ENCODE assay signal across 16 cellular contexts in the genomic region with DNA sequence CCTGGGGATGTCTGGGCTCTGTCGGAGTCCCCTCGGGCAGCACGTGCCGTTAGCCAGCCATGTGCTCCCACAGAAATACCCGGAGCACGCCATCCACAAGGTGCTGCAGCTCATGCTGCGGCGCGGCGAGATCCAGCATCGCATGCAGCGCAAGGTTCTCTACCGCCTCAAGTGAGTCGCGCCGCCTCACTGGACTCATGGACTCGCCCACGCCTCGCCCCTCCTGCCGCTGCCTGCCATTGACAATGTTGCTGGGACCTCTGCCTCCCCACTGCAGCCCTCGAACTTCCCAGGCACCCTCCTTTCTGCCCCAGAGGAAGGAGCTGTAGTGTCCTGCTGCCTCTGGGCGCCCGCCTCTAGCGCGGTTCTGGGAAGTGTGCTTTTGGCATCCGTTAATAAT. TPM values are rescaled to one million over a fixed set of nuclear protein-coding genes. Genes with fewer than 3 reads are reported as not detected.
DNase-seq lines count a peak whose midpoint lies in the region; ATAC-seq and TF ChIP-seq lines count a peak whose summit lies in the region.
"Had no signal": no experiment of that assay in that cellular context is flagged by ENCODE, and none has a peak within 500 bp of the region (broad histone marks: within the 10 kb centered on the region; RNA-seq: fewer than 3 reads in every experiment).

No MANE protein-coding gene starts in this region.

- no peak overlapping the region for H2AK5ac ChIP-seq in IMR-90 (ENCODE audit: low read depth, low read length)

- no TSS peak for BruUV-seq in IMR-90 (replicated peaks; lab: Mats Ljungman, UMichigan)

- H3K36me3 Mint-ChIP-seq in CD14-positive monocyte: peaks cover 68 to 85% of the 10 kb centered on the region in 2 donors
- peaks cover 30% of the 10 kb centered on the region for H3K36me3 Mint-ChIP-seq in central memory CD8-positive, alpha-beta T cell (ENCODE audit: insufficient read depth)

- H2BK5ac ChIP-seq in IMR-90 (ENCODE audit: low read depth, low read length, poor library complexity, severe bottlenecking): no peak overlapping the region

- peak overlapping the region; percentile 9 for H2AK9ac ChIP-seq in IMR-90 (replicated peaks; ENCODE audit: low read depth, low read length, poor library complexity)

- intact Hi-C loops in CD14-positive monocyte (cut with micrococcal nuclease): no loop called here
- intact Hi-C loops in IMR-90 (cut with micrococcal nuclease): no loop called here
- intact Hi-C loops in ovary (cut with DNase I): loop anchor here in 3 of 4 donors (5.0 to 10.0 kb wide), 2 partner anchors 69 to 158 kb away; no protein-coding TSS in a partner anchor
- intact Hi-C loops in vagina (cut with DNase I): no loop called here

- H2BK20ac ChIP-seq in IMR-90 (ENCODE audit: low read depth, low read length): no peak overlapping the region

- ATAC-seq in IMR-90 (ENCODE audit: low read depth) (no peak), GM21786 (IDR thresholded peaks at IDR 0.05; ENCODE audit: unreplicated experiment) (no peak), HG03108 (IDR thresholded peaks at IDR 0.05; ENCODE audit: unreplicated experiment) (no peak)
- ATAC-seq in central memory CD8-positive, alpha-beta T cell (replicated peaks; ENCODE audit: extremely low read depth, poor library complexity, severe bottlenecking): no peak

- no peak overlapping the region for H4K8ac ChIP-seq in IMR-90 (ENCODE audit: low read depth in 2 of 2, low read length in 2 of 2)

- 97% methylated on average over 13 of the region's 26 CpGs; no CpG with 5 or more reads in 1 of the 2 experiments for WGBS in IMR-90 (ENCODE audit: extremely low coverage in 2 of 2, insufficient read length in 1 of 2), 2 experiments
- 90 to 94% (median 93%) methylated on average over 26 of the region's 26 CpGs for WGBS in ovary, 3 donors

- TF ChIP-seq EP300 in ovary (IDR thresholded peaks at IDR 0.05): no peak

- peaks cover 0 to 14% of the 10 kb centered on the region in 2 experiments; a peak in 2 of 4 replicates for H3K79me1 ChIP-seq in IMR-90 (ENCODE audit: low read depth in 1 of 2, low read length in 2 of 2)

- in situ Hi-C loops in IMR-90 (cut with MboI; ENCODE audit: low sequenced_read_pairs): no loop called here

- no peak overlapping the region for H3K4me2 ChIP-seq in IMR-90 (ENCODE audit: low read depth, low read length)

- H3K4me1 Mint-ChIP-seq in CD14-positive monocyte: peaks cover 2% of the 10 kb centered on the region
- H3K4me1 Mint-ChIP-seq in central memory CD8-positive, alpha-beta T cell: no peaks in the 10 kb centered on the region

- H3K27me3 Mint-ChIP-seq in CD14-positive monocyte (ENCODE audit: low read depth in 3 of 3): peaks cover 0 to 3% (median 0%) of the 10 kb centered on the region in 3 donors
- no peaks in the 10 kb centered on the region for H3K27me3 Mint-ChIP-seq in central memory CD8-positive, alpha-beta T cell
- H3K27me3 Mint-ChIP-seq: B cell; CD4-positive, alpha-beta memory T cell had no signal

- H2AFZ ChIP-seq in IMR-90 (replicated peaks; ENCODE audit: low read length, poor library complexity): no peak overlapping the region

- H3K9ac ChIP-seq in IMR-90 (ENCODE audit: low read depth, low read length): no peak overlapping the region

- H4K20me1 ChIP-seq in IMR-90 (ENCODE audit: insufficient read depth, low read length): peaks cover 4% of the 10 kb centered on the region; the same call in 1 of the 2 replicates

- H2BK120ac ChIP-seq in IMR-90 (ENCODE audit: low read depth, low read length): no peak overlapping the region

- H3K9me1 ChIP-seq in IMR-90 (ENCODE audit: insufficient read depth, low read length): no peaks in the 10 kb centered on the region; the same call in 1 of the 2 replicates

- no peak for TF ChIP-seq RAD21 in IMR-90 (IDR thresholded peaks at IDR 0.05; ENCODE audit: low read length)

- H3K27me3 ChIP-seq in IMR-90 (ENCODE audit: control insufficient read depth, insufficient read depth, low read length) (no peaks in the 10 kb centered on the region), ovary (no peaks in the 10 kb centered on the region), vagina (no peaks in the 10 kb centered on the region)

- POLR2A ChIA-PET in IMR-90 (lab: Charles Lee; ENCODE audit: unreplicated experiment): no interaction called here

- dilution Hi-C loops in IMR-90 (cut with HindIII; ENCODE audit: low sequenced_read_pairs, unreplicated experiment): no loop called here

- H3K4ac ChIP-seq in IMR-90 (ENCODE audit: low read depth, low read length): no peak overlapping the region

- H4K91ac ChIP-seq in IMR-90 (ENCODE audit: insufficient read depth, low read depth, low read length): no peak overlapping the region

- H3K27ac ChIP-seq in IMR-90 (ENCODE audit: insufficient read depth, low read length): no peak overlapping the region
- peak overlapping the region; percentile 13 to 74 for H3K27ac ChIP-seq in ovary
- no peak overlapping the region for H3K27ac ChIP-seq in vagina
- H3K27ac ChIP-seq: HL-60 had no signal

- H3K14ac ChIP-seq in IMR-90 (replicated peaks; ENCODE audit: low read depth, low read length): no peak overlapping the region

- no peak overlapping the region for H3K56ac ChIP-seq in IMR-90 (ENCODE audit: extremely low read depth, insufficient read depth, low read length)

- H3K36me3 ChIP-seq in IMR-90 (ENCODE audit: control insufficient read depth, insufficient read depth, low read length): peaks cover 17% of the 10 kb centered on the region
- no peaks in the 10 kb centered on the region for H3K36me3 ChIP-seq in ovary
- peaks cover 0 to 42% of the 10 kb centered on the region in 2 donors for H3K36me3 ChIP-seq in vagina

- H3K4me1 ChIP-seq in IMR-90 (ENCODE audit: control insufficient read depth, insufficient read depth, low read length): peaks cover 16% of the 10 kb centered on the region
- no peaks in the 10 kb centered on the region for H3K4me1 ChIP-seq in ovary (ENCODE audit: insufficient read depth)
- H3K4me1 ChIP-seq in vagina: no peaks in the 10 kb centered on the region

- H3K4me3 ChIP-seq in IMR-90 (ENCODE audit: insufficient read depth, low read depth, low read length): no peak overlapping the region
- no peak overlapping the region for H3K4me3 ChIP-seq in ovary
- no peak overlapping the region for H3K4me3 ChIP-seq in vagina

- H3K4me3 Mint-ChIP-seq in CD14-positive monocyte: no peak overlapping the region
- H3K4me3 Mint-ChIP-seq in central memory CD8-positive, alpha-beta T cell: no peak overlapping the region
- H3K4me3 Mint-ChIP-seq: B cell; CD4-positive, alpha-beta memory T cell; H9 had no signal

- CTCF ChIA-PET in IMR-90 (lab: Yijun Ruan, JAX): interaction anchor here (0.6 kb wide), 1 partner anchor 79 kb away, joined by 3 read pairs; no protein-coding TSS in a partner anchor

- H2BK15ac ChIP-seq in IMR-90 (ENCODE audit: low read depth, low read length): no peak overlapping the region

- no peak for TF ChIP-seq POLR2A in IMR-90 (IDR thresholded peaks at IDR 0.05; ENCODE audit: low read depth, low read length)
- no peak for TF ChIP-seq POLR2A in ovary (IDR thresholded peaks at IDR 0.05)
- TF ChIP-seq POLR2A in vagina (IDR thresholded peaks at IDR 0.05): no peak

- H3K23ac ChIP-seq in IMR-90 (ENCODE audit: low read depth, low read length): no peak overlapping the region

- H3K27ac Mint-ChIP-seq in CD14-positive monocyte: peak overlapping the region in 4 of 7 donors; percentile 25 to 60 (median 53)
- peak overlapping the region; percentile 20 for H3K27ac Mint-ChIP-seq in central memory CD8-positive, alpha-beta T cell (ENCODE audit: low read depth)
- H3K27ac Mint-ChIP-seq: B cell had no signal

- DNase-seq in CD14-positive monocyte (ENCODE audit: low spot score) (no peak), IMR-90 (no peak), ovary (no peak), vagina (ENCODE audit: extremely low spot score in 2 of 2) (no peak), DMS153 treated with DMSO at 0.1 percent for 48 hours (lab: John Stamatoyannopoulos, UW; ENCODE audit: unreplicated experiment) (no peak)
- no peak for DNase-seq in central memory CD8-positive, alpha-beta T cell (ENCODE audit: low spot score in 2 of 2)
- DNase-seq: C1 segment of cervical spinal cord; CD4-positive, alpha-beta memory T cell; DMS79 treated with DMSO at 0.1 percent for 48 hours; EL; GOT3; H9 had no signal

- no peaks in the 10 kb centered on the region for H3K9me3 Mint-ChIP-seq in CD14-positive monocyte
- no peaks in the 10 kb centered on the region for H3K9me3 Mint-ChIP-seq in central memory CD8-positive, alpha-beta T cell
- H3K9me3 Mint-ChIP-seq: CD4-positive, alpha-beta memory T cell; H9 had no signal

- no peak for TF ChIP-seq CTCF in CD14-positive monocyte (IDR thresholded peaks at IDR 0.05)
- TF ChIP-seq CTCF in IMR-90 (conservative IDR thresholded peaks at IDR 0.05; ENCODE audit: low read depth, low read length): no peak
- no peak for TF ChIP-seq CTCF in ovary (IDR thresholded peaks at IDR 0.05)
- no peak for TF ChIP-seq CTCF in vagina (IDR thresholded peaks at IDR 0.05)

- H4K5ac ChIP-seq in IMR-90 (ENCODE audit: low read depth, low read length): no peak overlapping the region

- H3K9me3 ChIP-seq in IMR-90 (ENCODE audit: control insufficient read depth, insufficient read depth, low read length) (no peaks in the 10 kb centered on the region), ovary (no peaks in the 10 kb centered on the region), vagina (no peaks in the 10 kb centered on the region)

- H3K18ac ChIP-seq in IMR-90 (ENCODE audit: low read depth, low read length): no peak overlapping the region

TF ChIP-seq in IMR-90, 13 proteins besides CTCF, POLR2A, EP300 and RAD21 (continues in another document):
- no peak for TF ChIP-seq RCOR1 (IDR thresholded peaks at IDR 0.05; ENCODE audit: insufficient replicate concordance, low read length)
- TF ChIP-seq MAFK (IDR thresholded peaks at IDR 0.05; ENCODE audit: low read depth, low read length): no peak
- TF ChIP-seq FOS (IDR thresholded peaks at IDR 0.05; ENCODE audit: low read depth, low read length): no peak
- no peak for TF ChIP-seq CHD1 (IDR thresholded peaks at IDR 0.05; ENCODE audit: low read depth, low read length)
- no peak for TF ChIP-seq SMC3 (IDR thresholded peaks at IDR 0.05; ENCODE audit: low read depth, low read length)
- no peak for TF ChIP-seq MXI1 (IDR thresholded peaks at IDR 0.05; ENCODE audit: borderline replicate concordance, low read depth, low read length)

RNA-seq across cellular contexts. Expression of a gene that starts 24.1 kb away (rescaled TPM):
- polyA plus RNA-seq in CD14-positive monocyte (10 to 100 TPM; 23.4 to 25.5 TPM), IMR-90 (2012; rRNA removed) (43.0 and 44.3 TPM in 2 replicates), ovary (10 to 100 TPM in 1 of 2 donors, 1 to 10 TPM in 1; 6.6 to 42.5 TPM)
- total RNA-seq in IMR-90 (2012; rRNA removed) (53.6 and 58.6 TPM in 2 replicates), ovary (10 to 100 TPM; 20.8 to 42.0 (median 39.1) TPM), vagina (17.9 TPM)
- polyA plus RNA-seq in IMR-90 (2012; cell fraction: cytosol; rRNA removed): 24.6 and 31.4 TPM in 2 replicates
- 29.3 and 58.8 TPM in 2 replicates for polyA plus RNA-seq in IMR-90 (2012; cell fraction: nucleus; rRNA removed; ENCODE audit: low replicate concordance)

RNA-seq across cellular contexts. Expression of a gene that starts 43.2 kb away (rescaled TPM):
- polyA plus RNA-seq in CD14-positive monocyte (100 to 1,000 TPM; 180 to 233 TPM), IMR-90 (2012; rRNA removed) (49.9 and 50.5 TPM in 2 replicates), ovary (100 to 1,000 TPM in 1 of 2 donors, 10 to 100 TPM in 1; 71.4 to 243 TPM)
- total RNA-seq in IMR-90 (2012; rRNA removed) (16.4 and 23.1 TPM in 2 replicates), ovary (100 to 1,000 TPM in 1 of 7 donors, 10 to 100 TPM in 6; 45.0 to 101 (median 55.6) TPM), vagina (26.8 TPM)
- 82.4 and 91.3 TPM in 2 replicates for polyA plus RNA-seq in IMR-90 (2012; cell fraction: cytosol; rRNA removed)
- polyA plus RNA-seq in IMR-90 (2012; cell fraction: nucleus; rRNA removed; ENCODE audit: low replicate concordance): 45.0 and 48.2 TPM in 2 replicates

Comparison
In these comparisons a context has a peak if more than half of its experiments do, and no peak if none do; other contexts are left out.
1. H3K27ac ChIP-seq: peak in ovary (2 of 2); none in IMR-90 (single experiment) and vagina (single experiment).
2. intact Hi-C loops: an anchor here in ovary (5.0 to 10.0 kb wide); none called in CD14-positive monocyte, IMR-90 and vagina.